13 cellular contexts compared by ENCODE assay signal in the genomic region with DNA sequence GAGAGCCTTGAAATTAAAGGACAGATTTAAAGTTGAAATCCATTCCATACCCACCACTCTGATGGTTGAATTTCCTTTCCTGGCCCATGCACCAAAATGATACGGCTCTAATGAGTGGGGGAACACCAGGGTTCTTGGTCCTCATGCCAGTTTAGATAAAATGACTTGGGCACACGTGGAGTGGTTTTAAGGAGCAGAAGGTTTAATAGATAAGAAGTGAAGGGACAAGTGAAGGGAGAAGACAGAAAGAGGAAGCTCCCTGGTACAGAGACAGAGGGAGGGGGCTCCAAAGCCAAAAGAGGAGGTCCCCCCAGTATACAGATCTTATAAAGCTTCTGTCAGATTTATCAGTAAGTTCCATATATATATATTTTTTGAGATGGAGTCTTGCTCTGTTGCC. TPM values are rescaled to one million over a fixed set of nuclear protein-coding genes. Genes with fewer than 3 reads are reported as not detected.
DNase-seq lines count a peak whose midpoint lies in the region; ATAC-seq and TF ChIP-seq lines count a peak whose summit lies in the region.
"Had no signal": no experiment of that assay in that cellular context is flagged by ENCODE, and none has a peak within 500 bp of the region (broad histone marks: within the 10 kb centered on the region; RNA-seq: fewer than 3 reads in every experiment).

No MANE protein-coding gene starts in this region.

- DNase-seq in CMK (ENCODE audit: low read depth) (peak; percentile 66), KBM-7 (peak; percentile 82), natural killer cell (no peak), NOMO-1 (lab: John Stamatoyannopoulos, UW; ENCODE audit: unreplicated experiment in 2 of 2) (no peak), D341Med (ENCODE audit: low spot score) (no peak), GOT3 (lab: John Stamatoyannopoulos, UW) (no peak)
- no peak for DNase-seq in activated naive CD8-positive, alpha-beta T cell treated with anti-CD3 and anti-CD28 coated beads, Interleukin-2, amount 10 ng/mL, durations not matched to agents 7 days and 5 days
- DNase-seq: activated CD4-positive, alpha-beta T cell treated with anti-CD3 and anti-CD28 coated beads, Interleukin-2, amount 10 ng/mL, durations not matched to agents 7 days and 5 days; hippocampal formation; NCI-H1105; right cardiac atrium; stimulated activated CD4-positive, alpha-beta T cell treated with anti-CD3 and anti-CD28 coated beads, Interleukin-2, amount 100 ng/mL, for 48 hours had no signal

- POLR2A ChIA-PET in activated naive CD8-positive, alpha-beta T cell treated with anti-CD3 and anti-CD28 coated beads, Interleukin-2, amount 10 ng/mL, durations not matched to agents 7 days and 5 days (lab: Charles Lee) = interaction anchor here (0.5 kb wide), 1 partner anchor 34 kb away, joined by 5 read pairs; no protein-coding TSS in a partner anchor

- TF ChIP-seq CTCF in natural killer cell (IDR thresholded peaks at IDR 0.05) = no peak

- in situ Hi-C loops in KBM-7 (cut with MboI; ENCODE audit: low pct_unique_long_range_greater_than_20kb, low sequenced_read_pairs) = no loop called here

- no peaks in the 10 kb centered on the region for H3K27me3 Mint-ChIP-seq in activated naive CD8-positive, alpha-beta T cell treated with anti-CD3 and anti-CD28 coated beads, Interleukin-2, amount 10 ng/mL, durations not matched to agents 7 days and 5 days
- no peaks in the 10 kb centered on the region for H3K27me3 Mint-ChIP-seq in natural killer cell (ENCODE audit: low read depth in 2 of 2)
- H3K27me3 Mint-ChIP-seq: activated CD4-positive, alpha-beta T cell treated with anti-CD3 and anti-CD28 coated beads, Interleukin-2, amount 10 ng/mL, durations not matched to agents 7 days and 5 days had no signal

- H3K9me3 Mint-ChIP-seq in activated naive CD8-positive, alpha-beta T cell treated with anti-CD3 and anti-CD28 coated beads, Interleukin-2, amount 10 ng/mL, durations not matched to agents 7 days and 5 days = peaks cover 22% of the 10 kb centered on the region
- peaks cover 5% of the 10 kb centered on the region in 2 donors for H3K9me3 Mint-ChIP-seq in natural killer cell

- H3K36me3 Mint-ChIP-seq in activated naive CD8-positive, alpha-beta T cell treated with anti-CD3 and anti-CD28 coated beads, Interleukin-2, amount 10 ng/mL, durations not matched to agents 7 days and 5 days = peaks cover 48% of the 10 kb centered on the region
- peaks cover 10% of the 10 kb centered on the region for H3K36me3 Mint-ChIP-seq in natural killer cell

- ATAC-seq in activated naive CD8-positive, alpha-beta T cell treated with anti-CD3 and anti-CD28 coated beads, Interleukin-2, amount 10 ng/mL, durations not matched to agents 7 days and 5 days (ENCODE audit: low read depth) = no peak
- no peak for ATAC-seq in natural killer cell
- ATAC-seq: right cardiac atrium had no signal

- peak overlapping the region; percentile 64 for H3K27ac Mint-ChIP-seq in activated naive CD8-positive, alpha-beta T cell treated with anti-CD3 and anti-CD28 coated beads, Interleukin-2, amount 10 ng/mL, durations not matched to agents 7 days and 5 days
- H3K27ac Mint-ChIP-seq in natural killer cell = peak overlapping the region; percentile 49 to 65
- H3K27ac Mint-ChIP-seq: nephron had no signal

- H3K4me3 Mint-ChIP-seq in activated naive CD8-positive, alpha-beta T cell treated with anti-CD3 and anti-CD28 coated beads, Interleukin-2, amount 10 ng/mL, durations not matched to agents 7 days and 5 days = peak overlapping the region; percentile 43
- no peak overlapping the region for H3K4me3 Mint-ChIP-seq in natural killer cell
- H3K4me3 Mint-ChIP-seq: activated CD4-positive, alpha-beta T cell treated with anti-CD3 and anti-CD28 coated beads, Interleukin-2, amount 10 ng/mL, durations not matched to agents 7 days and 5 days; nephron had no signal

- H3K4me1 Mint-ChIP-seq in activated naive CD8-positive, alpha-beta T cell treated with anti-CD3 and anti-CD28 coated beads, Interleukin-2, amount 10 ng/mL, durations not matched to agents 7 days and 5 days = peaks cover 15% of the 10 kb centered on the region
- peaks cover 26 to 27% of the 10 kb centered on the region in 2 donors for H3K4me1 Mint-ChIP-seq in natural killer cell
- H3K4me1 Mint-ChIP-seq: nephron had no signal

- intact Hi-C loops in natural killer cell (cut with micrococcal nuclease) = no loop called here

RNA-seq across cellular contexts. Expression of a gene that starts 22.7 kb away (rescaled TPM):
- total RNA-seq in activated naive CD8-positive, alpha-beta T cell treated with anti-CD3 and anti-CD28 coated beads, Interleukin-2, amount 10 ng/mL, durations not matched to agents 7 days and 5 days = 10 to 100 TPM; 71.3 to 74.2 TPM
- total RNA-seq in natural killer cell = 10 to 100 TPM; 44.3 to 63.3 (median 57.8) TPM

Comparison
In these comparisons a context has a peak if more than half of its experiments do, and no peak if none do; other contexts are left out.
1. DNase-seq: peak in CMK (single experiment) and KBM-7 (single experiment); none in activated naive CD8-positive, alpha-beta T cell treated with anti-CD3 and anti-CD28 coated beads, Interleukin-2, amount 10 ng/mL, durations not matched to agents 7 days and 5 days (single experiment), natural killer cell (single experiment), NOMO-1 (0 of 2), D341Med (single experiment) and GOT3 (single experiment).